13 cellular contexts compared by ENCODE assay signal in the genomic region with DNA sequence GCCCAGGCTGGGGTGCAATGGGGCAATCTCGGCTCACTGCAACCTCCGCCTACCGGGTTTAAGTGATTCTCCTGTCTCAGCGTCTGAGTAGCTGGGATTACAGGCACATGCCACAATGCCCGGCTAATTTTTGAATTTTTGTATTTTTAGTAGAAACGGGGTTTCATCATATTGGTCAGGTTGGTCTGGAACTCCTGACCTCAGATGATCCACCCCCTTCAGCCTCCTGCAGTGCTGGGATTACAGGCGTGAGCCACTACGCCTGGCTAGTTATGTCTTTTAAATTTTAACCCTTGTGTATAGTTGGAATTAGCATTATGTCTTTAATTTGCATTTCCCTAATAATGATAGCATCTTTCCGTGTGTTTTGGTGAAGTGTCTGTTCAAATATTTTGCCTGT. TPM values are rescaled to one million over a fixed set of nuclear protein-coding genes. Genes with fewer than 3 reads are reported as not detected.
A peak's percentile ranks its signal among the peaks of the same experiment; 100 is the strongest.
DNase-seq lines count a peak whose midpoint lies in the region; ATAC-seq and TF ChIP-seq lines count a peak whose summit lies in the region.
"Had no signal": no experiment of that assay in that cellular context is flagged by ENCODE, and none has a peak within 500 bp of the region (broad histone marks: within the 10 kb centered on the region; RNA-seq: fewer than 3 reads in every experiment).

No MANE protein-coding gene starts in this region.

- H3K36me3 ChIP-seq in OCI-LY7 (ENCODE audit: insufficient read depth, low read length): peaks cover 72% of the 10 kb centered on the region
- no peaks in the 10 kb centered on the region for H3K36me3 ChIP-seq in hepatocyte (replicated peaks; ENCODE audit: insufficient read depth, low read depth)
- H3K36me3 ChIP-seq in right atrium auricular region: peaks cover 11% of the 10 kb centered on the region

- intact Hi-C loops in OCI-LY7 (cut with micrococcal nuclease; ENCODE audit: unreplicated experiment): no loop called here

- H3K79me2 ChIP-seq in OCI-LY7 (ENCODE audit: insufficient read depth, low read depth, low read length) (peaks cover 100% of the 10 kb centered on the region), hepatocyte (peaks cover 100% of the 10 kb centered on the region)

- H3K27me3 Mint-ChIP-seq in activated T-cell treated with anti-CD3 and anti-CD28 coated beads, Interleukin-2, amount 50 U/mL, for 72 hours (ENCODE audit: low read depth): no peaks in the 10 kb centered on the region

- TF ChIP-seq CTCF in OCI-LY7 (conservative IDR thresholded peaks at IDR 0.05; ENCODE audit: low read length) (no peak), hepatocyte (IDR thresholded peaks at IDR 0.05; ENCODE audit: poor library complexity) (no peak), right atrium auricular region (IDR thresholded peaks at IDR 0.05) (no peak)

- H3K27ac ChIP-seq in OCI-LY7 (ENCODE audit: low read depth, low read length, poor library complexity, severe bottlenecking): peak overlapping the region; percentile 17
- H3K27ac ChIP-seq in hepatocyte: no peak overlapping the region
- H3K27ac ChIP-seq in right atrium auricular region: no peak overlapping the region
- H3K27ac ChIP-seq: left lung, tibial nerve had no signal

- H4K20me1 ChIP-seq in OCI-LY7 (ENCODE audit: insufficient read depth, low read length): peaks cover 67% of the 10 kb centered on the region
- H4K20me1 ChIP-seq in hepatocyte (ENCODE audit: insufficient read depth, poor library complexity, severe bottlenecking): peaks cover 100% of the 10 kb centered on the region

- H3K4me2 ChIP-seq in OCI-LY7 (ENCODE audit: low read length) (peak overlapping the region; percentile 56), hepatocyte (peak overlapping the region; percentile 51)

- H3K4me1 Mint-ChIP-seq in activated T-cell treated with anti-CD3 and anti-CD28 coated beads, Interleukin-2, amount 50 U/mL, for 72 hours (ENCODE audit: low read depth): peaks cover 86% of the 10 kb centered on the region
- H3K4me1 Mint-ChIP-seq in stimulated activated effector memory CD8-positive, alpha-beta T cell treated with anti-CD3 and anti-CD28 coated beads, Interleukin-12 subunit alpha, Interleukin-12 subunit beta, amount 100 ng/mL, for 72 hours: peaks cover 80% of the 10 kb centered on the region

- H2AFZ ChIP-seq in OCI-LY7 (ENCODE audit: low read length) (no peak overlapping the region), hepatocyte (no peak overlapping the region)

- DNase-seq in activated T-cell treated with anti-CD3 and anti-CD28 coated beads, Interleukin-2, amount 50 U/mL, for 72 hours: no peak
- DNase-seq in activated T-cell treated with anti-CD3 and anti-CD28 coated beads, Interleukin-2, amount 50 U/mL, for 48 hours: no peak
- DNase-seq in OCI-LY7 (ENCODE audit: low spot score) (no peak), hepatocyte (ENCODE audit: low spot score) (no peak), AG20443 (ENCODE audit: low spot score) (no peak), right atrium auricular region (ENCODE audit: low spot score) (no peak)
- no peak for DNase-seq in stimulated activated effector memory CD8-positive, alpha-beta T cell treated with anti-CD3 and anti-CD28 coated beads, Interleukin-12 subunit alpha, Interleukin-12 subunit beta, amount 100 ng/mL, for 72 hours (ENCODE audit: low spot score in 2 of 2)
- DNase-seq: activated CD4-positive, CD25-positive, alpha-beta regulatory T cell treated with anti-CD3 and anti-CD28 coated beads, Interleukin-2, amount 50 U/mL, for 72 hours; Karpas-422; left lung; NCI-H1436 treated with DMSO at 0.1 percent for 48 hours had no signal

- WGBS in hepatocyte (ENCODE audit: low lambda C conversion rate, missing lambda C conversion rate): 74% methylated on average over 9 of the region's 9 CpGs

- no TSS peak for BruUV-seq in OCI-LY7 (replicated peaks; lab: Mats Ljungman, UMichigan)

- peaks cover 0 to 1% of the 10 kb centered on the region in 2 donors for H3K9me3 Mint-ChIP-seq in activated T-cell treated with anti-CD3 and anti-CD28 coated beads, Interleukin-2, amount 50 U/mL, for 72 hours
- H3K9me3 Mint-ChIP-seq in stimulated activated effector memory CD8-positive, alpha-beta T cell treated with anti-CD3 and anti-CD28 coated beads, Interleukin-12 subunit alpha, Interleukin-12 subunit beta, amount 100 ng/mL, for 72 hours: no peaks in the 10 kb centered on the region

- H3K4me1 ChIP-seq in OCI-LY7 (ENCODE audit: insufficient read depth, low read length, poor library complexity, severe bottlenecking) (peaks cover 73% of the 10 kb centered on the region), hepatocyte (ENCODE audit: insufficient read depth) (peaks cover 9% of the 10 kb centered on the region), right atrium auricular region (peaks cover 3 to 76% of the 10 kb centered on the region in 2 donors)

- H3K4me3 Mint-ChIP-seq in activated T-cell treated with anti-CD3 and anti-CD28 coated beads, Interleukin-2, amount 50 U/mL, for 72 hours: peak overlapping the region; percentile 49
- H3K4me3 Mint-ChIP-seq in stimulated activated effector memory CD8-positive, alpha-beta T cell treated with anti-CD3 and anti-CD28 coated beads, Interleukin-12 subunit alpha, Interleukin-12 subunit beta, amount 100 ng/mL, for 72 hours: peak overlapping the region; percentile 14

- H3K27ac Mint-ChIP-seq in activated T-cell treated with anti-CD3 and anti-CD28 coated beads, Interleukin-2, amount 50 U/mL, for 72 hours: no peak overlapping the region
- H3K27ac Mint-ChIP-seq in stimulated activated effector memory CD8-positive, alpha-beta T cell treated with anti-CD3 and anti-CD28 coated beads, Interleukin-12 subunit alpha, Interleukin-12 subunit beta, amount 100 ng/mL, for 72 hours: no peak overlapping the region

- CTCF ChIA-PET in OCI-LY7 (lab: Charles Lee; ENCODE audit: unreplicated experiment): no interaction called here

- H3K36me3 Mint-ChIP-seq in activated T-cell treated with anti-CD3 and anti-CD28 coated beads, Interleukin-2, amount 50 U/mL, for 72 hours (ENCODE audit: insufficient read depth in 2 of 2): peaks cover 0 to 20% of the 10 kb centered on the region in 2 donors
- peaks cover 74% of the 10 kb centered on the region for H3K36me3 Mint-ChIP-seq in stimulated activated effector memory CD8-positive, alpha-beta T cell treated with anti-CD3 and anti-CD28 coated beads, Interleukin-12 subunit alpha, Interleukin-12 subunit beta, amount 100 ng/mL, for 72 hours

- no peaks in the 10 kb centered on the region for H3K9me2 ChIP-seq in OCI-LY7 (ENCODE audit: insufficient read depth, low read length)
- H3K9me2 ChIP-seq in hepatocyte (replicated peaks; ENCODE audit: insufficient read depth): no peaks in the 10 kb centered on the region

- H3K9me3 ChIP-seq in OCI-LY7 (ENCODE audit: low read length) (no peaks in the 10 kb centered on the region), hepatocyte (ENCODE audit: low read depth) (no peaks in the 10 kb centered on the region), right atrium auricular region (no peaks in the 10 kb centered on the region)
- H3K9me3 ChIP-seq: left lung, tibial nerve had no signal

- H3K4me3 ChIP-seq in OCI-LY7 (ENCODE audit: low read depth, low read length, poor library complexity, severe bottlenecking): peak overlapping the region; percentile 59
- H3K4me3 ChIP-seq in hepatocyte: no peak overlapping the region
- H3K4me3 ChIP-seq in right atrium auricular region: no peak overlapping the region
- H3K4me3 ChIP-seq: left lung, tibial nerve had no signal

- no peaks in the 10 kb centered on the region for H3K27me3 ChIP-seq in hepatocyte
- no peaks in the 10 kb centered on the region for H3K27me3 ChIP-seq in right atrium auricular region
- H3K27me3 ChIP-seq: left lung, tibial nerve had no signal

- POLR2A ChIA-PET in OCI-LY7 (lab: Charles Lee): no interaction called here

- no peak for ATAC-seq in activated T-cell treated with anti-CD3 and anti-CD28 coated beads, Interleukin-2, amount 50 U/mL, for 72 hours (replicated peaks in 1 of 2)
- no peak for ATAC-seq in stimulated activated effector memory CD8-positive, alpha-beta T cell treated with anti-CD3 and anti-CD28 coated beads, Interleukin-12 subunit alpha, Interleukin-12 subunit beta, amount 100 ng/mL, for 72 hours
- ATAC-seq in GM21529 (IDR thresholded peaks at IDR 0.05; ENCODE audit: unreplicated experiment): no peak

RNA-seq across cellular contexts. Expression of gene GPBP1, which starts 11.4 kb away (rescaled TPM):
- 100 to 1,000 TPM in 1 of 2 donors, 10 to 100 TPM in 1; 95.8 to 104 TPM for total RNA-seq in activated T-cell treated with anti-CD3 and anti-CD28 coated beads, Interleukin-2, amount 50 U/mL, for 72 hours
- 77.0 and 96.6 TPM in 2 replicates for total RNA-seq in OCI-LY7 (2014; rRNA removed; shearing (Covaris generic))
- 99.2 and 109 TPM in 2 replicates for total RNA-seq in OCI-LY7 (2022)
- 86.1 and 95.4 TPM in 2 replicates for total RNA-seq in hepatocyte
- 47.0 and 49.0 TPM in 2 replicates for polyA plus RNA-seq in hepatocyte
- total RNA-seq in right atrium auricular region: 10 to 100 TPM; 41.9 to 48.1 TPM
